ENCODE assay signal across 8 cellular contexts in the genomic region with DNA sequence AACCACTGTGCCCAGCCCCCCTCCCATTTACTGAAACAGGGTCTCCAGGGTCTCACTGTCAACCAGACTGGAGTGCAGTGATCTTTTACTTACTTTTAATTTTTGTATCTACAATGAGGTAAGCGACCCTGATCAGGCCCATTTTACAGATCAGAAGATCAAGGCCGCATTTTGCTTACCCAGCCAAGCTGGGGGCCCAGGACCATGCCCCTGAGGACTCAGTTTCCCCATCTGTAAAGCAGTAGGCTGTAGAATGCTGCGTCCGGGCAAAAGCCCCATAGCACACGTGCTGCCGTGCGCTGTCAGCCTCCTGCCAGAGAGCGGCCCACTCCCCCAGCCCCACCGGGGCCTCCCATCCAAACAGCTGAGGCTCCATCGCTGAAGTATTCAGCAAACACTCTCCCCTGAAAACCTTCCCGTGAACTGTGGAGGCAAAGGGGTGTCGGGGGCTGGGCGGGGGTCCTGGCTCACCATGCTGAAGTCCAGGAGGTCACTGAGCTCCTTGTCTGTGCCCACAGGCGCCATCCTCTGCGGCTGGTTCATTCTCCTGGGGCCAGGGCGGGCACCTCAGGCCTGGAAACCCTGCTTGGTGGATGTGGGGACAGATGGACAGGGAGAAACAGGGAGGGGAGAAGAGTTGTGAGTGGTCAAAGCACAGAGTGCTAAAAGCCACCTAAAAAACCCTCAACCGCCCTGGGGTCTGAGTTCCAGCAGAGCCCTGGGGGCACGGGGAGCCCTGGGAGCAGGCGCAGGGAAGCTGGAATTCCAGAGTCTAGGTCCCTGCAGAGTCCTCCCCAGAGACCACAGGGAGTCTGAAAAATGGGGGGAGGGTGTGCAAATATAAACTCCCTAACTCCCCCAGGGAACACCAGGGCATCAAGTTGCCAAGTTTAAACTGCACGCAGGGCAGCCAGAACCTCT. TPM values are rescaled to one million over a fixed set of nuclear protein-coding genes. Genes with fewer than 3 reads are reported as not detected.
DNase-seq lines count a peak whose midpoint lies in the region; ATAC-seq and TF ChIP-seq lines count a peak whose summit lies in the region.

No MANE protein-coding gene starts in this region.

- intact Hi-C loops in Calu3 (cut with micrococcal nuclease; ENCODE audit: unreplicated experiment): no loop called here

- H3K4me3 Mint-ChIP-seq in Calu3 (ENCODE audit: low read depth, unreplicated experiment): peak overlapping the region; percentile 56
- peak overlapping the region; percentile 87 for H3K4me3 Mint-ChIP-seq in central memory CD8-positive, alpha-beta T cell
- H3K4me3 Mint-ChIP-seq in nephron progenitor cell: peak overlapping the region; percentile 95

- H3K27me3 ChIP-seq in Karpas-422 (ENCODE audit: low read length): no peaks in the 10 kb centered on the region

- H3K9me3 Mint-ChIP-seq in Calu3 (ENCODE audit: low read depth, unreplicated experiment): no peaks in the 10 kb centered on the region
- no peaks in the 10 kb centered on the region for H3K9me3 Mint-ChIP-seq in central memory CD8-positive, alpha-beta T cell
- H3K9me3 Mint-ChIP-seq in nephron progenitor cell: no peaks in the 10 kb centered on the region

- TF ChIP-seq CTCF in Calu3 (IDR thresholded peaks at IDR 0.05; ENCODE audit: unreplicated experiment) (no peak), nephron progenitor cell (IDR thresholded peaks at IDR 0.05) (no peak)

- H3K9me3 ChIP-seq in Karpas-422 (ENCODE audit: low read length): no peaks in the 10 kb centered on the region

- peak overlapping the region; percentile 99 for H3K9ac ChIP-seq in Karpas-422 (ENCODE audit: low read length)

- BruUV-seq in Calu3 (replicated peaks; lab: Mats Ljungman, UMichigan): no TSS peak

- H3K36me3 Mint-ChIP-seq in Calu3 (ENCODE audit: insufficient read depth, unreplicated experiment) (peaks cover 38% of the 10 kb centered on the region), nephron progenitor cell (ENCODE audit: low read depth) (peaks cover 18% of the 10 kb centered on the region)
- peaks cover 27% of the 10 kb centered on the region for H3K36me3 Mint-ChIP-seq in central memory CD8-positive, alpha-beta T cell (ENCODE audit: insufficient read depth)

- peaks cover 18% of the 10 kb centered on the region; the same call in 1 of the 2 replicates for H3K36me3 ChIP-seq in Karpas-422 (ENCODE audit: insufficient read depth, low read length)

- no peak overlapping the region for H2AFZ ChIP-seq in Karpas-422 (ENCODE audit: low read length)

- H3K27ac Mint-ChIP-seq in Calu3 (ENCODE audit: unreplicated experiment) (no peak overlapping the region), nephron progenitor cell (peak overlapping the region; percentile 87)
- peak overlapping the region; percentile 96 for H3K27ac Mint-ChIP-seq in central memory CD8-positive, alpha-beta T cell (ENCODE audit: low read depth)

- no peak for DNase-seq in Calu3
- no peak for DNase-seq in Karpas-422
- no peak for DNase-seq in central memory CD8-positive, alpha-beta T cell (ENCODE audit: low spot score in 2 of 2)
- DNase-seq in nephron progenitor cell: no peak
- DNase-seq in AG08396 (ENCODE audit: low spot score): no peak
- no peak for DNase-seq in HEK293T (ENCODE audit: extremely low spot score)
- no peak for DNase-seq in DMS53 (lab: John Stamatoyannopoulos, UW)

- H3K27me3 Mint-ChIP-seq in Calu3 (ENCODE audit: unreplicated experiment) (no peaks in the 10 kb centered on the region), nephron progenitor cell (ENCODE audit: low read depth, poor library complexity) (no peaks in the 10 kb centered on the region)
- no peaks in the 10 kb centered on the region for H3K27me3 Mint-ChIP-seq in central memory CD8-positive, alpha-beta T cell

- H3K4me1 Mint-ChIP-seq in Calu3 (ENCODE audit: low read depth, unreplicated experiment): no peaks in the 10 kb centered on the region
- peaks cover 31% of the 10 kb centered on the region for H3K4me1 Mint-ChIP-seq in central memory CD8-positive, alpha-beta T cell
- peaks cover 37% of the 10 kb centered on the region for H3K4me1 Mint-ChIP-seq in nephron progenitor cell

- H3K9me2 ChIP-seq in Karpas-422 (replicated peaks; ENCODE audit: insufficient read depth, low read length): no peaks in the 10 kb centered on the region

- H3K4me1 ChIP-seq in Karpas-422 (ENCODE audit: low read length): peaks cover 47% of the 10 kb centered on the region

- POLR2A ChIA-PET in HEK293T (lab: Yijun Ruan, JAX): interaction anchor here (0.8 kb wide), 1 partner anchor 57 kb away, joined by 3 read pairs; no protein-coding TSS in a partner anchor

- peak overlapping the region; percentile 84 for H3K4me2 ChIP-seq in Karpas-422 (ENCODE audit: low read depth, low read length, poor library complexity, severe bottlenecking)

- peak overlapping the region; percentile 94 for H3K4me3 ChIP-seq in Karpas-422 (ENCODE audit: low read length)

- CTCF ChIA-PET in Calu3 (lab: Charles Lee) (no interaction called here), HEK293T (lab: Yijun Ruan, JAX) (no interaction called here)

- no peaks in the 10 kb centered on the region; the same call in 1 of the 2 replicates for H4K20me1 ChIP-seq in Karpas-422 (ENCODE audit: insufficient read depth, low read depth, low read length)

- no peak for ATAC-seq in central memory CD8-positive, alpha-beta T cell (replicated peaks; ENCODE audit: extremely low read depth, poor library complexity, severe bottlenecking)
- no peak for ATAC-seq in HG02571 (IDR thresholded peaks at IDR 0.05; ENCODE audit: unreplicated experiment)

- H3K27ac ChIP-seq in Karpas-422 (ENCODE audit: low read length): peak overlapping the region; percentile 93

- H3K79me2 ChIP-seq in Karpas-422 (ENCODE audit: low read length): peaks cover 61% of the 10 kb centered on the region

TF ChIP-seq in HEK293T, 16 proteins besides CTCF, POLR2A, EP300 and RAD21:
- TF ChIP-seq L3MBTL2 (conservative IDR thresholded peaks at IDR 0.05) (no peak), FOXK2 (IDR thresholded peaks at IDR 0.05) (no peak), SUZ12 (IDR thresholded peaks at IDR 0.05) (no peak)
- TF ChIP-seq, protein P1, sequence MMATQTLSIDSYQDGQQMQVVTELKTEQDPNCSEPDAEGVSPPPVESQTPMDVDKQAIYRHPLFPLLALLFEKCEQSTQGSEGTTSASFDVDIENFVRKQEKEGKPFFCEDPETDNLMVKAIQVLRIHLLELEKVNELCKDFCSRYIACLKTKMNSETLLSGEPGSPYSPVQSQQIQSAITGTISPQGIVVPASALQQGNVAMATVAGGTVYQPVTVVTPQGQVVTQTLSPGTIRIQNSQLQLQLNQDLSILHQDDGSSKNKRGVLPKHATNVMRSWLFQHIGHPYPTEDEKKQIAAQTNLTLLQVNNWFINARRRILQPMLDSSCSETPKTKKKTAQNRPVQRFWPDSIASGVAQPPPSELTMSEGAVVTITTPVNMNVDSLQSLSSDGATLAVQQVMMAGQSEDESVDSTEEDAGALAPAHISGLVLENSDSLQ (IDR thresholded peaks at IDR 0.05): no peak

RNA-seq across cellular contexts. Expression of a gene that starts 2.4 kb away (rescaled TPM):
- total RNA-seq in Calu3 (2022): 102 and 110 TPM in 2 replicates
- 91.5 and 284 TPM in 2 replicates for total RNA-seq in Karpas-422 (2014; rRNA removed; shearing (Covaris generic); ENCODE audit: low replicate concordance)

RNA-seq across cellular contexts. Expression of a gene that starts 44.7 kb away (rescaled TPM):
- total RNA-seq in Calu3 (2022): 148 and 149 TPM in 2 replicates
- 106 and 170 TPM in 2 replicates for total RNA-seq in Karpas-422 (2014; rRNA removed; shearing (Covaris generic); ENCODE audit: low replicate concordance)

RNA-seq across cellular contexts. Expression of a gene that starts 57.3 kb away (rescaled TPM):
- 52.2 and 65.6 TPM in 2 replicates for total RNA-seq in Calu3 (2022)
- 42.2 and 124 TPM in 2 replicates for total RNA-seq in Karpas-422 (2014; rRNA removed; shearing (Covaris generic); ENCODE audit: low replicate concordance)
